In genomic region chr15:74433592-74434259, GRCh38 we compare ENCODE assay signal across 8 cellular contexts.
DNase-seq lines count a peak whose midpoint lies in the region; ATAC-seq and TF ChIP-seq lines count a peak whose summit lies in the region.

SEMA7A (minus strand) TSS chr15:74433958; CDS start chr15:74433918, 40 bp downstream.

- in situ Hi-C loops in GM18951 (cut with MboI; ENCODE audit: low sequenced_read_pairs, unreplicated experiment) = no loop called here

- peak; percentile 99 for TF ChIP-seq POLR2A in GM18951 (IDR thresholded peaks at IDR 0.05; ENCODE audit: extremely low read depth, insufficient read depth, insufficient read length)

- ATAC-seq in HG03175 (IDR thresholded peaks at IDR 0.05; ENCODE audit: unreplicated experiment) = peak; percentile 77

- peak; percentile 98 for DNase-seq in AG20443 (ENCODE audit: low spot score)
- peak; percentile 85 for DNase-seq in NOMO-1 treated with DMSO at 0.1 percent for 48 hours (lab: John Stamatoyannopoulos, UW; ENCODE audit: unreplicated experiment)
- DNase-seq in activated CD8-positive, alpha-beta memory T cell treated with anti-CD3 and anti-CD28 coated beads, Interleukin-2, amount 50 U/mL, for 24 hours (ENCODE audit: extremely low read depth) = peak; percentile 45
- DNase-seq in epidermal melanocyte (ENCODE audit: insufficient read length, low spot score) = peak; percentile 91
- peak; percentile 91 for DNase-seq in midbrain (lab: John Stamatoyannopoulos, UW)
- peak; percentile 54 to 61 for DNase-seq in stimulated activated CD8-positive, alpha-beta memory T cell treated with anti-CD3 and anti-CD28 coated beads, Interleukin-2, amount 100 ng/mL, for 1 hour (ENCODE audit: low read depth in 2 of 2)

Comparison
In these comparisons a context has a peak if more than half of its experiments do, and no peak if none do; other contexts are left out.
1. Peak in every context shown above with its lines: DNase-seq and ATAC-seq.
2. DNase-seq: peak in every context shown above with its lines; median percentile 98 in AG20443; 91 in epidermal melanocyte; 91 in midbrain; 85 in NOMO-1 treated with DMSO at 0.1 percent for 48 hours; 58 in stimulated activated CD8-positive, alpha-beta memory T cell treated with anti-CD3 and anti-CD28 coated beads, Interleukin-2, amount 100 ng/mL, for 1 hour; 45 in activated CD8-positive, alpha-beta memory T cell treated with anti-CD3 and anti-CD28 coated beads, Interleukin-2, amount 50 U/mL, for 24 hours.